Comparison of ENCODE assay signal across 20 cellular contexts in genomic region chr18:36531636-36532035, GRCh38.
"Had no signal": no experiment of that assay in that cellular context is flagged by ENCODE, and none has a peak within 500 bp of the region (broad histone marks: within the 10 kb centered on the region; RNA-seq: fewer than 3 reads in every experiment).

No MANE protein-coding gene starts in this region.

- H3K27ac ChIP-seq: gastrocnemius medialis, heart left ventricle, hepatocyte, left ventricle myocardium inferior, lower lobe of right lung, neutrophil, pancreas, right lobe of liver, thyroid gland had no signal

- H3K4me2 ChIP-seq: hepatocyte had no signal

- H3K27me3 ChIP-seq: dorsolateral prefrontal cortex, gastrocnemius medialis, heart left ventricle, hepatocyte, neutrophil, pancreas, right lobe of liver, thyroid gland had no signal

- ATAC-seq: left colon; lower lobe of right lung; naive thymus-derived CD8-positive, alpha-beta T cell; right lobe of liver; stimulated activated naive B cell treated with anti-CD40 and anti-IgM and Interleukin-4, amounts not matched to agents 10 μg/mL and 1 μg/mL and 100 μg/mL, for 72 hours had no signal

- H2AFZ ChIP-seq: hepatocyte had no signal

- H3K9me3 ChIP-seq: gastrocnemius medialis, heart left ventricle, left ventricle myocardium inferior, lower lobe of right lung, neutrophil, pancreas, right lobe of liver, thyroid gland had no signal

- H3K4me1 ChIP-seq: gastrocnemius medialis, lower lobe of right lung, pancreas, right lobe of liver, thyroid gland had no signal

- H3K4me3 ChIP-seq: dorsolateral prefrontal cortex, gastrocnemius medialis, heart left ventricle, hepatocyte, left ventricle myocardium inferior, lower lobe of right lung, pancreas, right lobe of liver, thyroid gland had no signal

- DNase-seq: dorsolateral prefrontal cortex; effector CD4-positive, alpha-beta T cell; gastrocnemius medialis; heart left ventricle; kidney glomerular epithelial cell; left colon; left ventricle myocardium inferior; lower lobe of right lung; naive thymus-derived CD8-positive, alpha-beta T cell; nephron progenitor cell; pancreas; retina; right lobe of liver; small intestine; stimulated activated CD4-positive, alpha-beta T cell treated with anti-CD3 and anti-CD28 coated beads, Interleukin-15, amount 100 ng/mL, for 24 hours; stimulated activated CD4-positive, alpha-beta T cell treated with anti-CD3 and anti-CD28 coated beads, Interleukin-2, amount 100 ng/mL, for 48 hours; stimulated activated naive B cell treated with anti-CD40 and anti-IgM and Interleukin-4, amounts not matched to agents 10 μg/mL and 1 μg/mL and 100 μg/mL, for 72 hours; thyroid gland had no signal

- H3K36me3 ChIP-seq: gastrocnemius medialis, heart left ventricle, left ventricle myocardium inferior, lower lobe of right lung, neutrophil, pancreas, right lobe of liver, thyroid gland had no signal
